Comparison of ENCODE assay signal across 8 cellular contexts in genomic region chr2:12005886-12006681, GRCh38.
DNase-seq lines count a peak whose midpoint lies in the region; ATAC-seq, FAIRE-seq and TF ChIP-seq lines count a peak whose summit lies in the region.

No MANE protein-coding gene starts in this region.

- H3K4me3 ChIP-seq in coronary artery = no peak overlapping the region

- DNase-seq in GM18507 (ENCODE audit: extremely low spot score, insufficient read length, low read depth) (peak; percentile 64), NCI-H2029 treated with DMSO at 0.1 percent for 48 hours (lab: John Stamatoyannopoulos, UW) (peak; percentile 24), fibroblast of the conjunctiva (ENCODE audit: low read depth) (peak; percentile 42), DMS53 treated with DMSO at 0.1 percent for 48 hours (lab: John Stamatoyannopoulos, UW; ENCODE audit: unreplicated experiment) (no peak), coronary artery (ENCODE audit: low spot score) (no peak)
- DNase-seq in activated CD8-positive, alpha-beta memory T cell treated with anti-CD3 and anti-CD28 coated beads for 24 hours = peak; percentile 86
- DNase-seq in stimulated activated CD4-positive, alpha-beta T cell treated with anti-CD3 and anti-CD28 coated beads, Interleukin-2, amount 100 ng/mL, for 4 hours (ENCODE audit: low read depth) = peak; percentile 34

- H3K27ac ChIP-seq in coronary artery = no peak overlapping the region

- peak; percentile 93 for FAIRE-seq in GM18507 (lab: Jason Lieb, UNC)

- no peak for TF ChIP-seq CTCF in coronary artery (IDR thresholded peaks at IDR 0.05)

- peak; percentile 85 for ATAC-seq in HG02642 (IDR thresholded peaks at IDR 0.05; ENCODE audit: poor library complexity, unreplicated experiment)

Comparison
In these comparisons a context has a peak if more than half of its experiments do, and no peak if none do; other contexts are left out.
1. DNase-seq: peak in GM18507 (single experiment), NCI-H2029 treated with DMSO at 0.1 percent for 48 hours (single experiment), activated CD8-positive, alpha-beta memory T cell treated with anti-CD3 and anti-CD28 coated beads for 24 hours (single experiment), fibroblast of the conjunctiva (single experiment) and stimulated activated CD4-positive, alpha-beta T cell treated with anti-CD3 and anti-CD28 coated beads, Interleukin-2, amount 100 ng/mL, for 4 hours (single experiment); none in DMS53 treated with DMSO at 0.1 percent for 48 hours (single experiment) and coronary artery (single experiment).